ENCODE assay signal across 14 cellular contexts in the genomic region with DNA sequence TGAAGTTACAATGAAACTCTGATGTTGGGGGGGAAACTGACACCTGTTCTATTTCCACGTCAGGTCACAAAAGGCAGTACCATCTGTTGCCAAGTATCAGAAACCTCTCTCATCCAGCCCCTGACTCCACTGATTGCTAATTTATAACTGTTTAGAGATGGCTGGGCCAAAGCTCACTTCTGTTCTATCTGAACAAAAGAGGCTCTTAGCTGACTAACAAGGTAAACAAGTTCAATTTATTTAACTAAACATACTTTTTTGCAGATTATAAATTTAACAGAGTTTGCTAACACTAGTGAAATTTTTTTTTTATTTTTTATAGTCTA.
"Had no signal": no experiment of that assay in that cellular context is flagged by ENCODE, and none has a peak within 500 bp of the region (broad histone marks: within the 10 kb centered on the region; RNA-seq: fewer than 3 reads in every experiment).

No MANE protein-coding gene starts in this region.

- ATAC-seq: activated CD8-positive, alpha-beta T cell treated with anti-CD3 and anti-CD28 coated beads, Interleukin-2, amount 10 ng/mL, durations not matched to agents 7 days and 5 days; left lobe of liver; naive thymus-derived CD4-positive, alpha-beta T cell; WTC11 had no signal

- H3K4me3 ChIP-seq: colonic mucosa, esophagus squamous epithelium, right atrium auricular region, smooth muscle cell, thyroid gland had no signal

- H3K27me3 ChIP-seq: colonic mucosa, esophagus squamous epithelium, right atrium auricular region, thyroid gland had no signal

- H3K9me3 ChIP-seq: colonic mucosa, esophagus squamous epithelium, right atrium auricular region, thyroid gland had no signal

- H3K36me3 ChIP-seq: colonic mucosa, esophagus squamous epithelium, right atrium auricular region, thyroid gland had no signal

- DNase-seq: activated CD4-positive, alpha-beta T cell treated with anti-CD3 and anti-CD28 coated beads for 48 hours; activated CD8-positive, alpha-beta T cell treated with anti-CD3 and anti-CD28 coated beads, Interleukin-2, amount 10 ng/mL, durations not matched to agents 7 days and 5 days; activated naive CD4-positive, alpha-beta T cell; colonic mucosa; esophagus squamous epithelium; foreskin fibroblast; islet precursor cell; mammary epithelial cell; naive thymus-derived CD4-positive, alpha-beta T cell; thyroid gland had no signal

- H3K27ac ChIP-seq: colonic mucosa, esophagus squamous epithelium, thyroid gland had no signal
